Comparison of ENCODE assay signal across 13 cellular contexts in genomic region chr6:26029857-26030653, GRCh38. TPM values are rescaled to one million over a fixed set of nuclear protein-coding genes. Genes with fewer than 3 reads are reported as not detected.
A peak's percentile ranks its signal among the peaks of the same experiment; 100 is the strongest.
DNase-seq lines count a peak whose midpoint lies in the region; ATAC-seq and TF ChIP-seq lines count a peak whose summit lies in the region.
"Had no signal": no experiment of that assay in that cellular context is flagged by ENCODE, and none has a peak within 500 bp of the region (broad histone marks: within the 10 kb centered on the region; RNA-seq: fewer than 3 reads in every experiment).

No MANE protein-coding gene starts in this region.

- peaks cover 3% of the 10 kb centered on the region for H3K36me3 Mint-ChIP-seq in T-helper 2 cell treated with Interferon-gamma antibody and Interleukin-4, amounts not matched to agents 5 μg/mL and 100 μg/mL, for 36 hours (ENCODE audit: low read depth)
- no peaks in the 10 kb centered on the region for H3K36me3 Mint-ChIP-seq in natural killer cell treated with Interleukin-12 subunit alpha and Interleukin-12 subunit beta and Interleukin-15 and Interleukin-18, amount 100 ng/mL, for 72 hours

- no peaks in the 10 kb centered on the region for H3K9me3 Mint-ChIP-seq in T-helper 2 cell treated with Interferon-gamma antibody and Interleukin-4, amounts not matched to agents 5 μg/mL and 100 μg/mL, for 36 hours
- no peaks in the 10 kb centered on the region for H3K9me3 Mint-ChIP-seq in natural killer cell treated with Interleukin-12 subunit alpha and Interleukin-12 subunit beta and Interleukin-15 and Interleukin-18, amount 100 ng/mL, for 72 hours

- no peaks in the 10 kb centered on the region for H4K20me1 ChIP-seq in Karpas-422 (ENCODE audit: insufficient read depth, low read depth, low read length)

- H3K4me2 ChIP-seq in Karpas-422 (ENCODE audit: low read depth, low read length, poor library complexity, severe bottlenecking) = no peak overlapping the region

- TF ChIP-seq CTCF in WERI-Rb-1 (IDR thresholded peaks at IDR 0.05; ENCODE audit: low read depth, low read length) = no peak

- H3K4me1 Mint-ChIP-seq in T-helper 2 cell treated with Interferon-gamma antibody and Interleukin-4, amounts not matched to agents 5 μg/mL and 100 μg/mL, for 36 hours (ENCODE audit: low read depth) = peaks cover 74% of the 10 kb centered on the region
- peaks cover 65 to 80% of the 10 kb centered on the region in 2 donors for H3K4me1 Mint-ChIP-seq in natural killer cell treated with Interleukin-12 subunit alpha and Interleukin-12 subunit beta and Interleukin-15 and Interleukin-18, amount 100 ng/mL, for 72 hours (ENCODE audit: low read depth in 2 of 2)

- no peak for ATAC-seq in natural killer cell treated with Interleukin-12 subunit alpha and Interleukin-12 subunit beta and Interleukin-15 and Interleukin-18, amount 100 ng/mL, for 72 hours
- no peak for ATAC-seq in HG03159 (IDR thresholded peaks at IDR 0.05; ENCODE audit: unreplicated experiment)
- ATAC-seq: left colon, Right ventricle myocardium inferior had no signal

- DNase-seq in T-helper 2 cell treated with Interferon-gamma antibody and Interleukin-4, amounts not matched to agents 5 μg/mL and 100 μg/mL, for 36 hours (ENCODE audit: low spot score) = no peak
- DNase-seq in T-helper 2 cell = no peak
- DNase-seq in Karpas-422 = no peak
- DNase-seq in WERI-Rb-1 = no peak
- no peak for DNase-seq in natural killer cell treated with Interleukin-12 subunit alpha and Interleukin-12 subunit beta and Interleukin-15 and Interleukin-18, amount 100 ng/mL, for 72 hours (ENCODE audit: low spot score)
- no peak for DNase-seq in NCI-H2171 (lab: John Stamatoyannopoulos, UW)
- DNase-seq in NCI-H1694 (lab: John Stamatoyannopoulos, UW) = no peak
- DNase-seq: central memory CD4-positive, alpha-beta T cell; left colon; NCI-H2081 had no signal

- no peak overlapping the region for H3K9ac ChIP-seq in Karpas-422 (ENCODE audit: low read length)

- no peaks in the 10 kb centered on the region for H3K36me3 ChIP-seq in Karpas-422 (ENCODE audit: insufficient read depth, low read length)
- no peaks in the 10 kb centered on the region for H3K36me3 ChIP-seq in WERI-Rb-1
- H3K36me3 ChIP-seq: tibial nerve had no signal

- peak overlapping the region; percentile 70 for H3K4me3 Mint-ChIP-seq in T-helper 2 cell treated with Interferon-gamma antibody and Interleukin-4, amounts not matched to agents 5 μg/mL and 100 μg/mL, for 36 hours
- H3K4me3 Mint-ChIP-seq in natural killer cell treated with Interleukin-12 subunit alpha and Interleukin-12 subunit beta and Interleukin-15 and Interleukin-18, amount 100 ng/mL, for 72 hours = peak overlapping the region; percentile 95

- no peak overlapping the region for H3K4me3 ChIP-seq in Karpas-422 (ENCODE audit: low read length)
- H3K4me3 ChIP-seq in WERI-Rb-1 (ENCODE audit: low read depth, low read length) = no peak overlapping the region
- H3K4me3 ChIP-seq: tibial nerve had no signal

- peaks cover 6% of the 10 kb centered on the region for H3K27me3 Mint-ChIP-seq in T-helper 2 cell treated with Interferon-gamma antibody and Interleukin-4, amounts not matched to agents 5 μg/mL and 100 μg/mL, for 36 hours (ENCODE audit: low read depth)
- no peaks in the 10 kb centered on the region for H3K27me3 Mint-ChIP-seq in natural killer cell treated with Interleukin-12 subunit alpha and Interleukin-12 subunit beta and Interleukin-15 and Interleukin-18, amount 100 ng/mL, for 72 hours

- H3K9me2 ChIP-seq in Karpas-422 (replicated peaks; ENCODE audit: insufficient read depth, low read length) = no peaks in the 10 kb centered on the region

- peaks cover 62% of the 10 kb centered on the region for H3K4me1 ChIP-seq in Karpas-422 (ENCODE audit: low read length)

- H3K9me3 ChIP-seq in Karpas-422 (ENCODE audit: low read length) (no peaks in the 10 kb centered on the region), WERI-Rb-1 (ENCODE audit: severe bottlenecking) (peaks cover 4% of the 10 kb centered on the region)
- H3K9me3 ChIP-seq: tibial nerve had no signal

- H3K27ac Mint-ChIP-seq in T-helper 2 cell treated with Interferon-gamma antibody and Interleukin-4, amounts not matched to agents 5 μg/mL and 100 μg/mL, for 36 hours = peak overlapping the region; percentile 98
- H3K27ac Mint-ChIP-seq in natural killer cell treated with Interleukin-12 subunit alpha and Interleukin-12 subunit beta and Interleukin-15 and Interleukin-18, amount 100 ng/mL, for 72 hours = peak overlapping the region; percentile 90 to 99

- no peak overlapping the region for H2AFZ ChIP-seq in Karpas-422 (ENCODE audit: low read length)

- H3K27me3 ChIP-seq in Karpas-422 (ENCODE audit: low read length) (no peaks in the 10 kb centered on the region), WERI-Rb-1 (ENCODE audit: insufficient read depth, low read depth, severe bottlenecking) (no peaks in the 10 kb centered on the region)
- H3K27me3 ChIP-seq: tibial nerve had no signal

- peak overlapping the region; percentile 6 for H3K27ac ChIP-seq in Karpas-422 (ENCODE audit: low read length)
- H3K27ac ChIP-seq in WERI-Rb-1 = peak overlapping the region; percentile 78
- H3K27ac ChIP-seq: tibial nerve had no signal

- no peaks in the 10 kb centered on the region for H3K79me2 ChIP-seq in Karpas-422 (ENCODE audit: low read length)

RNA-seq across cellular contexts. Expression of gene HFE, which starts 57.2 kb away (rescaled TPM):
- 0.04 and 0.19 TPM in 2 replicates for total RNA-seq in Karpas-422 (2014; rRNA removed; shearing (Covaris generic); ENCODE audit: low replicate concordance)
- total RNA-seq in natural killer cell treated with Interleukin-12 subunit alpha and Interleukin-12 subunit beta and Interleukin-15 and Interleukin-18, amount 100 ng/mL, for 72 hours = 1 to 10 TPM in 1 of 2 donors, under 1 TPM in 1; 0.62 to 1.5 TPM
